17 cellular contexts compared by ENCODE assay signal in the genomic region with DNA sequence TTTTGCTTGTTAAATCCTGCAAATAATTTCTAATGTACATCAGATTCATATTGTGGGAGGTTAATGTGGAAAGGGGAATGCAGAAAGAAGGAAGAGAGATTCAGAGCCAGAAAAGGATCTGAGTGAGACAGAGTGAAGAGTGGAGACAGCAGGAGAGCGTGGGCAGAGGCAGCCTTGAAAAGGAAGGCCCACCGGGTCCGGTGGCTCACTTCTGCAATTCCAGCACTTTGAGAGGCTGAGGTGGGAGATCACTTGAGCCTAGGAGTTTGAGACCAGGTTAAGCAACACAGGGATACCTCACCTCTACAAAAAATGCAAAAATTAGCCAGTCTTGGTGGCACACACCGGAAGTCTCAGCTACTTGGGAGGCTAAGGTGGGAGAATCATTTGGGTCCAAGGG.
DNase-seq lines count a peak whose midpoint lies in the region; ATAC-seq and TF ChIP-seq lines count a peak whose summit lies in the region.
"Had no signal": no experiment of that assay in that cellular context is flagged by ENCODE, and none has a peak within 500 bp of the region (broad histone marks: within the 10 kb centered on the region; RNA-seq: fewer than 3 reads in every experiment).

No MANE protein-coding gene starts in this region.

- in situ Hi-C loops in HAP-1 (cut with MboI; ENCODE audit: low sequenced_read_pairs), result no loop called here

- peak overlapping the region; percentile 47 for H3K27ac Mint-ChIP-seq in activated T-cell treated with anti-CD3 and anti-CD28 coated beads, Interleukin-2, amount 50 U/mL, for 72 hours
- H3K27ac Mint-ChIP-seq in endothelial cell (ENCODE audit: unreplicated experiment) (no peak overlapping the region), osteocyte (ENCODE audit: unreplicated experiment) (no peak overlapping the region)
- H3K27ac Mint-ChIP-seq: CD4-positive, CD25-positive, alpha-beta regulatory T cell; CD8-positive, alpha-beta T cell had no signal

- peaks cover 0 to 2% of the 10 kb centered on the region in 2 donors for H3K36me3 Mint-ChIP-seq in activated T-cell treated with anti-CD3 and anti-CD28 coated beads, Interleukin-2, amount 50 U/mL, for 72 hours (ENCODE audit: insufficient read depth in 2 of 2)
- H3K36me3 Mint-ChIP-seq in endothelial cell (ENCODE audit: low read depth, unreplicated experiment) (peaks cover 4% of the 10 kb centered on the region), osteocyte (ENCODE audit: unreplicated experiment) (no peaks in the 10 kb centered on the region)
- H3K36me3 Mint-ChIP-seq: CD4-positive, CD25-positive, alpha-beta regulatory T cell; CD8-positive, alpha-beta T cell had no signal

- H3K9me3 Mint-ChIP-seq in activated T-cell treated with anti-CD3 and anti-CD28 coated beads, Interleukin-2, amount 50 U/mL, for 72 hours, result peaks cover 4 to 7% of the 10 kb centered on the region in 2 donors
- H3K9me3 Mint-ChIP-seq in endothelial cell (ENCODE audit: unreplicated experiment), result no peaks in the 10 kb centered on the region
- peaks cover 10% of the 10 kb centered on the region for H3K9me3 Mint-ChIP-seq in osteocyte (ENCODE audit: unreplicated experiment)

- H3K9me3 ChIP-seq in HAP-1, result no peaks in the 10 kb centered on the region
- H3K9me3 ChIP-seq: Caco-2 had no signal

- ATAC-seq in activated T-cell treated with anti-CD3 and anti-CD28 coated beads, Interleukin-2, amount 50 U/mL, for 72 hours (replicated peaks in 1 of 2), result no peak
- ATAC-seq: CD8-positive, alpha-beta T cell; GM12878; HCT116 had no signal

- H3K4me3 ChIP-seq in HAP-1, result no peak overlapping the region
- H3K4me3 ChIP-seq: GM12878, GM23248 had no signal

- no peaks in the 10 kb centered on the region for H3K27me3 ChIP-seq in HAP-1 (ENCODE audit: low read depth)

- no peaks in the 10 kb centered on the region for H3K4me1 ChIP-seq in HAP-1
- H3K4me1 ChIP-seq: Caco-2 had no signal

- no peaks in the 10 kb centered on the region for H3K4me1 Mint-ChIP-seq in activated T-cell treated with anti-CD3 and anti-CD28 coated beads, Interleukin-2, amount 50 U/mL, for 72 hours (ENCODE audit: low read depth)
- H3K4me1 Mint-ChIP-seq in endothelial cell (ENCODE audit: unreplicated experiment) (no peaks in the 10 kb centered on the region), osteocyte (ENCODE audit: unreplicated experiment) (no peaks in the 10 kb centered on the region)

- TF ChIP-seq CTCF in endothelial cell (IDR thresholded peaks at IDR 0.05; ENCODE audit: unreplicated experiment), result no peak
- TF ChIP-seq CTCF in osteocyte (IDR thresholded peaks at IDR 0.05), result no peak

- H3K27me3 Mint-ChIP-seq in activated T-cell treated with anti-CD3 and anti-CD28 coated beads, Interleukin-2, amount 50 U/mL, for 72 hours (ENCODE audit: low read depth), result no peaks in the 10 kb centered on the region
- H3K27me3 Mint-ChIP-seq in endothelial cell (ENCODE audit: unreplicated experiment) (peaks cover 1% of the 10 kb centered on the region), osteocyte (ENCODE audit: unreplicated experiment) (peaks cover 63% of the 10 kb centered on the region)

- DNase-seq in activated T-cell treated with anti-CD3 and anti-CD28 coated beads, Interleukin-2, amount 50 U/mL, for 72 hours, result no peak
- no peak for DNase-seq in activated T-cell treated with anti-CD3 and anti-CD28 coated beads, Interleukin-2, amount 50 U/mL, for 48 hours
- DNase-seq in endothelial cell (ENCODE audit: low spot score) (no peak), osteocyte (ENCODE audit: extremely low spot score, unreplicated experiment) (peak; percentile 23), HAP-1 (ENCODE audit: low spot score in 2 of 2) (no peak), iPS-NIHi7 (ENCODE audit: extremely low spot score) (no peak)
- DNase-seq: C1 segment of cervical spinal cord; Caco-2; CD4-positive, CD25-positive, alpha-beta regulatory T cell; DMS79; EL; GDM1; GM23248; H7 had no signal

- no peak overlapping the region for H3K4me3 Mint-ChIP-seq in activated T-cell treated with anti-CD3 and anti-CD28 coated beads, Interleukin-2, amount 50 U/mL, for 72 hours
- peak overlapping the region; percentile 6 for H3K4me3 Mint-ChIP-seq in endothelial cell (ENCODE audit: unreplicated experiment)
- H3K4me3 Mint-ChIP-seq in osteocyte (ENCODE audit: unreplicated experiment), result no peak overlapping the region
- H3K4me3 Mint-ChIP-seq: CD4-positive, CD25-positive, alpha-beta regulatory T cell; CD8-positive, alpha-beta T cell had no signal

- H3K36me3 ChIP-seq in HAP-1 (replicated peaks), result no peaks in the 10 kb centered on the region
